ENCODE assay signal across 1 cellular context in the genomic region with DNA sequence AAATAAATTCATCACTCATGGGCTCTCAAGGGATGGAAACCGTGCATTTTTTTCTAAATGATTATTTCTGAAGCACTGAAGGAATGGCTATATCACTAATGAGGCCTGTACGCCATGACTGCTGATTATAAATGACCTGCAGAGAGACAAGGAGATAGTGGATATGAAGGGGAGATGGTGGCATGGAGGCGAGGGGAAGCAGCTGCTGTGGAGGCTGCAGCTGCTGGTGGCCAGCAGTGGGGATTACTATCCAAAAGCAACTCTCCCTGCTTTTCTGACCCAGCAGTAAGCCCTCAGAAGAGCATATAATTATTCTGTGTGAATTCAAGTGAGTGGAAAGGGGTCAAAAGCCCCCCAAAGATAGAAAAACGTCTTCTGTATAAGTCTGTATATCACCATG.
TF ChIP-seq lines count a peak whose summit lies in the region.

No MANE protein-coding gene starts in this region.

TF ChIP-seq in HepG2, 621 proteins besides CTCF, POLR2A, EP300 and RAD21 (continued from another document):
- TF ChIP-seq, protein P1, sequence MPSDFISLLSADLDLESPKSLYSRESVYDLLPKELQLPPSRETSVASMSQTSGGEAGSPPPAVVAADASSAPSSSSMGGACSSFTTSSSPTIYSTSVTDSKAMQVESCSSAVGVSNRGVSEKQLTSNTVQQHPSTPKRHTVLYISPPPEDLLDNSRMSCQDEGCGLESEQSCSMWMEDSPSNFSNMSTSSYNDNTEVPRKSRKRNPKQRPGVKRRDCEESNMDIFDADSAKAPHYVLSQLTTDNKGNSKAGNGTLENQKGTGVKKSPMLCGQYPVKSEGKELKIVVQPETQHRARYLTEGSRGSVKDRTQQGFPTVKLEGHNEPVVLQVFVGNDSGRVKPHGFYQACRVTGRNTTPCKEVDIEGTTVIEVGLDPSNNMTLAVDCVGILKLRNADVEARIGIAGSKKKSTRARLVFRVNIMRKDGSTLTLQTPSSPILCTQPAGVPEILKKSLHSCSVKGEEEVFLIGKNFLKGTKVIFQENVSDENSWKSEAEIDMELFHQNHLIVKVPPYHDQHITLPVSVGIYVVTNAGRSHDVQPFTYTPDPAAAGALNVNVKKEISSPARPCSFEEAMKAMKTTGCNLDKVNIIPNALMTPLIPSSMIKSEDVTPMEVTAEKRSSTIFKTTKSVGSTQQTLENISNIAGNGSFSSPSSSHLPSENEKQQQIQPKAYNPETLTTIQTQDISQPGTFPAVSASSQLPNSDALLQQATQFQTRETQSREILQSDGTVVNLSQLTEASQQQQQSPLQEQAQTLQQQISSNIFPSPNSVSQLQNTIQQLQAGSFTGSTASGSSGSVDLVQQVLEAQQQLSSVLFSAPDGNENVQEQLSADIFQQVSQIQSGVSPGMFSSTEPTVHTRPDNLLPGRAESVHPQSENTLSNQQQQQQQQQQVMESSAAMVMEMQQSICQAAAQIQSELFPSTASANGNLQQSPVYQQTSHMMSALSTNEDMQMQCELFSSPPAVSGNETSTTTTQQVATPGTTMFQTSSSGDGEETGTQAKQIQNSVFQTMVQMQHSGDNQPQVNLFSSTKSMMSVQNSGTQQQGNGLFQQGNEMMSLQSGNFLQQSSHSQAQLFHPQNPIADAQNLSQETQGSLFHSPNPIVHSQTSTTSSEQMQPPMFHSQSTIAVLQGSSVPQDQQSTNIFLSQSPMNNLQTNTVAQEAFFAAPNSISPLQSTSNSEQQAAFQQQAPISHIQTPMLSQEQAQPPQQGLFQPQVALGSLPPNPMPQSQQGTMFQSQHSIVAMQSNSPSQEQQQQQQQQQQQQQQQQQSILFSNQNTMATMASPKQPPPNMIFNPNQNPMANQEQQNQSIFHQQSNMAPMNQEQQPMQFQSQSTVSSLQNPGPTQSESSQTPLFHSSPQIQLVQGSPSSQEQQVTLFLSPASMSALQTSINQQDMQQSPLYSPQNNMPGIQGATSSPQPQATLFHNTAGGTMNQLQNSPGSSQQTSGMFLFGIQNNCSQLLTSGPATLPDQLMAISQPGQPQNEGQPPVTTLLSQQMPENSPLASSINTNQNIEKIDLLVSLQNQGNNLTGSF (CRISPR knock-in tag; IDR thresholded peaks at IDR 0.05), result no peak
- TF ChIP-seq ZNF816 (CRISPR knock-in tag; IDR thresholded peaks at IDR 0.05; ENCODE audit: borderline replicate concordance), result no peak
